Comparison of ENCODE assay signal across 1 cellular context in genomic region chr9:129140397-129141065, GRCh38.
A peak's percentile ranks its signal among the peaks of the same experiment; 100 is the strongest.
TF ChIP-seq lines count a peak whose summit lies in the region.

No MANE protein-coding gene starts in this region.

TF ChIP-seq in HepG2, 621 proteins besides CTCF, POLR2A, EP300 and RAD21 (continued from another document and continues in another):
- TF ChIP-seq ARID3A (IDR thresholded peaks at IDR 0.05; ENCODE audit: low read depth, low read length), result no peak
- TF ChIP-seq ZSCAN9 (CRISPR knock-in tag; IDR thresholded peaks at IDR 0.05; ENCODE audit: borderline replicate concordance), result no peak
- TF ChIP-seq, protein P1, sequence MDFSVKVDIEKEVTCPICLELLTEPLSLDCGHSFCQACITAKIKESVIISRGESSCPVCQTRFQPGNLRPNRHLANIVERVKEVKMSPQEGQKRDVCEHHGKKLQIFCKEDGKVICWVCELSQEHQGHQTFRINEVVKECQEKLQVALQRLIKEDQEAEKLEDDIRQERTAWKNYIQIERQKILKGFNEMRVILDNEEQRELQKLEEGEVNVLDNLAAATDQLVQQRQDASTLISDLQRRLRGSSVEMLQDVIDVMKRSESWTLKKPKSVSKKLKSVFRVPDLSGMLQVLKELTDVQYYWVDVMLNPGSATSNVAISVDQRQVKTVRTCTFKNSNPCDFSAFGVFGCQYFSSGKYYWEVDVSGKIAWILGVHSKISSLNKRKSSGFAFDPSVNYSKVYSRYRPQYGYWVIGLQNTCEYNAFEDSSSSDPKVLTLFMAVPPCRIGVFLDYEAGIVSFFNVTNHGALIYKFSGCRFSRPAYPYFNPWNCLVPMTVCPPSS (IDR thresholded peaks at IDR 0.05), result no peak
- TF ChIP-seq ZNF441 (CRISPR knock-in tag; IDR thresholded peaks at IDR 0.05; ENCODE audit: borderline replicate concordance), result no peak
- 0 out of 2 replicates have a peak, but pooled peaks have one; percentile 2 for TF ChIP-seq KLF6 (CRISPR knock-in tag; IDR thresholded peaks at IDR 0.05)
- TF ChIP-seq, protein P2, sequence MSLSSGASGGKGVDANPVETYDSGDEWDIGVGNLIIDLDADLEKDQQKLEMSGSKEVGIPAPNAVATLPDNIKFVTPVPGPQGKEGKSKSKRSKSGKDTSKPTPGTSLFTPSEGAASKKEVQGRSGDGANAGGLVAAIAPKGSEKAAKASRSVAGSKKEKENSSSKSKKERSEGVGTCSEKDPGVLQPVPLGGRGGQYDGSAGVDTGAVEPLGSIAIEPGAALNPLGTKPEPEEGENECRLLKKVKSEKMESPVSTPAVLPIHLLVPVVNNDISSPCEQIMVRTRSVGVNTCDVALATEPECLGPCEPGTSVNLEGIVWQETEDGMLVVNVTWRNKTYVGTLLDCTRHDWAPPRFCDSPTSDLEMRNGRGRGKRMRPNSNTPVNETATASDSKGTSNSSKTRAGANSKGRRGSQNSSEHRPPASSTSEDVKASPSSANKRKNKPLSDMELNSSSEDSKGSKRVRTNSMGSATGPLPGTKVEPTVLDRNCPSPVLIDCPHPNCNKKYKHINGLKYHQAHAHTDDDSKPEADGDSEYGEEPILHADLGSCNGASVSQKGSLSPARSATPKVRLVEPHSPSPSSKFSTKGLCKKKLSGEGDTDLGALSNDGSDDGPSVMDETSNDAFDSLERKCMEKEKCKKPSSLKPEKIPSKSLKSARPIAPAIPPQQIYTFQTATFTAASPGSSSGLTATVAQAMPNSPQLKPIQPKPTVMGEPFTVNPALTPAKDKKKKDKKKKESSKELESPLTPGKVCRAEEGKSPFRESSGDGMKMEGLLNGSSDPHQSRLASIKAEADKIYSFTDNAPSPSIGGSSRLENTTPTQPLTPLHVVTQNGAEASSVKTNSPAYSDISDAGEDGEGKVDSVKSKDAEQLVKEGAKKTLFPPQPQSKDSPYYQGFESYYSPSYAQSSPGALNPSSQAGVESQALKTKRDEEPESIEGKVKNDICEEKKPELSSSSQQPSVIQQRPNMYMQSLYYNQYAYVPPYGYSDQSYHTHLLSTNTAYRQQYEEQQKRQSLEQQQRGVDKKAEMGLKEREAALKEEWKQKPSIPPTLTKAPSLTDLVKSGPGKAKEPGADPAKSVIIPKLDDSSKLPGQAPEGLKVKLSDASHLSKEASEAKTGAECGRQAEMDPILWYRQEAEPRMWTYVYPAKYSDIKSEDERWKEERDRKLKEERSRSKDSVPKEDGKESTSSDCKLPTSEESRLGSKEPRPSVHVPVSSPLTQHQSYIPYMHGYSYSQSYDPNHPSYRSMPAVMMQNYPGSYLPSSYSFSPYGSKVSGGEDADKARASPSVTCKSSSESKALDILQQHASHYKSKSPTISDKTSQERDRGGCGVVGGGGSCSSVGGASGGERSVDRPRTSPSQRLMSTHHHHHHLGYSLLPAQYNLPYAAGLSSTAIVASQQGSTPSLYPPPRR (CRISPR knock-in tag; IDR thresholded peaks at IDR 0.05; ENCODE audit: borderline replicate concordance), result no peak
- no peak for TF ChIP-seq ZMAT5 (CRISPR knock-in tag; IDR thresholded peaks at IDR 0.05; ENCODE audit: borderline replicate concordance, low read depth)
- TF ChIP-seq, protein P3, sequence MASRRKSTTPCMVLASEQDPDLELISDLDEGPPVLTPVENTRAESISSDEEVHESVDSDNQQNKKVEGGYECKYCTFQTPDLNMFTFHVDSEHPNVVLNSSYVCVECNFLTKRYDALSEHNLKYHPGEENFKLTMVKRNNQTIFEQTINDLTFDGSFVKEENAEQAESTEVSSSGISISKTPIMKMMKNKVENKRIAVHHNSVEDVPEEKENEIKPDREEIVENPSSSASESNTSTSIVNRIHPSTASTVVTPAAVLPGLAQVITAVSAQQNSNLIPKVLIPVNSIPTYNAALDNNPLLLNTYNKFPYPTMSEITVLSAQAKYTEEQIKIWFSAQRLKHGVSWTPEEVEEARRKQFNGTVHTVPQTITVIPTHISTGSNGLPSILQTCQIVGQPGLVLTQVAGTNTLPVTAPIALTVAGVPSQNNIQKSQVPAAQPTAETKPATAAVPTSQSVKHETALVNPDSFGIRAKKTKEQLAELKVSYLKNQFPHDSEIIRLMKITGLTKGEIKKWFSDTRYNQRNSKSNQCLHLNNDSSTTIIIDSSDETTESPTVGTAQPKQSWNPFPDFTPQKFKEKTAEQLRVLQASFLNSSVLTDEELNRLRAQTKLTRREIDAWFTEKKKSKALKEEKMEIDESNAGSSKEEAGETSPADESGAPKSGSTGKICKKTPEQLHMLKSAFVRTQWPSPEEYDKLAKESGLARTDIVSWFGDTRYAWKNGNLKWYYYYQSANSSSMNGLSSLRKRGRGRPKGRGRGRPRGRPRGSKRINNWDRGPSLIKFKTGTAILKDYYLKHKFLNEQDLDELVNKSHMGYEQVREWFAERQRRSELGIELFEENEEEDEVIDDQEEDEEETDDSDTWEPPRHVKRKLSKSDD (CRISPR knock-in tag; IDR thresholded peaks at IDR 0.05; ENCODE audit: low read depth), result no peak
- TF ChIP-seq SRSF1 (optimal IDR thresholded peaks at IDR 0.05; ENCODE audit: low read depth, low read length), result no peak
- no peak for TF ChIP-seq TBL1XR1 (IDR thresholded peaks at IDR 0.05; ENCODE audit: borderline replicate concordance, low read length, partially characterized antibody)
- no peak for TF ChIP-seq MIER3 (CRISPR knock-in tag; IDR thresholded peaks at IDR 0.05; ENCODE audit: borderline replicate concordance)
- no peak for TF ChIP-seq ZFP41 (CRISPR knock-in tag; IDR thresholded peaks at IDR 0.05; ENCODE audit: borderline replicate concordance)
- TF ChIP-seq RARG (CRISPR knock-in tag; IDR thresholded peaks at IDR 0.05; ENCODE audit: low read depth), result no peak
- no peak for TF ChIP-seq RFX5 (IDR thresholded peaks at IDR 0.05; ENCODE audit: low read depth, low read length)
- TF ChIP-seq, protein P4, sequence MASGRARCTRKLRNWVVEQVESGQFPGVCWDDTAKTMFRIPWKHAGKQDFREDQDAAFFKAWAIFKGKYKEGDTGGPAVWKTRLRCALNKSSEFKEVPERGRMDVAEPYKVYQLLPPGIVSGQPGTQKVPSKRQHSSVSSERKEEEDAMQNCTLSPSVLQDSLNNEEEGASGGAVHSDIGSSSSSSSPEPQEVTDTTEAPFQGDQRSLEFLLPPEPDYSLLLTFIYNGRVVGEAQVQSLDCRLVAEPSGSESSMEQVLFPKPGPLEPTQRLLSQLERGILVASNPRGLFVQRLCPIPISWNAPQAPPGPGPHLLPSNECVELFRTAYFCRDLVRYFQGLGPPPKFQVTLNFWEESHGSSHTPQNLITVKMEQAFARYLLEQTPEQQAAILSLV (CRISPR knock-in tag; IDR thresholded peaks at IDR 0.05; ENCODE audit: borderline replicate concordance), result no peak
- TF ChIP-seq GPN1 (CRISPR knock-in tag; IDR thresholded peaks at IDR 0.05; ENCODE audit: borderline replicate concordance), result no peak
- no peak for TF ChIP-seq ZBTB3 (CRISPR knock-in tag; IDR thresholded peaks at IDR 0.05; ENCODE audit: borderline replicate concordance, low read depth)
- TF ChIP-seq ZNF3 (CRISPR knock-in tag; IDR thresholded peaks at IDR 0.05), result no peak
- no peak for TF ChIP-seq ARID2 (CRISPR knock-in tag; IDR thresholded peaks at IDR 0.05; ENCODE audit: borderline replicate concordance)
- TF ChIP-seq ZNF570 (CRISPR knock-in tag; IDR thresholded peaks at IDR 0.05; ENCODE audit: borderline replicate concordance), result no peak
- TF ChIP-seq NFKB2 (CRISPR knock-in tag; IDR thresholded peaks at IDR 0.05; ENCODE audit: borderline replicate concordance), result no peak
- TF ChIP-seq ZFP36L1 (CRISPR knock-in tag; IDR thresholded peaks at IDR 0.05), result no peak
- TF ChIP-seq NFRKB (IDR thresholded peaks at IDR 0.05), result no peak
- TF ChIP-seq THAP7 (CRISPR knock-in tag; IDR thresholded peaks at IDR 0.05), result no peak
- TF ChIP-seq REL (CRISPR knock-in tag; conservative IDR thresholded peaks at IDR 0.05), result no peak
- TF ChIP-seq PRDM15 (CRISPR knock-in tag; IDR thresholded peaks at IDR 0.05), result no peak
- no peak for TF ChIP-seq TMF1 (CRISPR knock-in tag; IDR thresholded peaks at IDR 0.05; ENCODE audit: low read depth)
- TF ChIP-seq ZSCAN25 (CRISPR knock-in tag; IDR thresholded peaks at IDR 0.05), result peak; percentile 73
- no peak for TF ChIP-seq TOPORS (CRISPR knock-in tag; IDR thresholded peaks at IDR 0.05)
- no peak for TF ChIP-seq FIP1L1 (IDR thresholded peaks at IDR 0.05; ENCODE audit: borderline replicate concordance, insufficient read depth, low read depth, low read length)
- no peak for TF ChIP-seq ZNF414 (CRISPR knock-in tag; IDR thresholded peaks at IDR 0.05)
- TF ChIP-seq E2F5 (CRISPR knock-in tag; conservative IDR thresholded peaks at IDR 0.05), result 0 out of 2 replicates have a peak, but pooled peaks have one; percentile 29
- peak; percentile 42 for TF ChIP-seq POLR2AphosphoS5 (IDR thresholded peaks at IDR 0.05; ENCODE audit: low read depth, low read length)
- no peak for TF ChIP-seq PRDM4 (CRISPR knock-in tag; IDR thresholded peaks at IDR 0.05; ENCODE audit: borderline replicate concordance)
- TF ChIP-seq ZNF605 (CRISPR knock-in tag; IDR thresholded peaks at IDR 0.05), result no peak
- TF ChIP-seq MAFK (conservative IDR thresholded peaks at IDR 0.05 in 1 of 2, IDR thresholded peaks at IDR 0.05 in 1 of 2; ENCODE audit: low read length in 2 of 2), result no peak
- TF ChIP-seq ELF1 (CRISPR knock-in tag; IDR thresholded peaks at IDR 0.05), result 0 out of 2 replicates have a peak, but pooled peaks have one; percentile 4
- no peak for TF ChIP-seq RFX1 (IDR thresholded peaks at IDR 0.05)
- 0 out of 2 replicates have a peak, but pooled peaks have one; percentile 36 for TF ChIP-seq ZNF567 (CRISPR knock-in tag; IDR thresholded peaks at IDR 0.05; ENCODE audit: borderline replicate concordance)
